ENCODE assay signal across 1 cellular context in the genomic region with DNA sequence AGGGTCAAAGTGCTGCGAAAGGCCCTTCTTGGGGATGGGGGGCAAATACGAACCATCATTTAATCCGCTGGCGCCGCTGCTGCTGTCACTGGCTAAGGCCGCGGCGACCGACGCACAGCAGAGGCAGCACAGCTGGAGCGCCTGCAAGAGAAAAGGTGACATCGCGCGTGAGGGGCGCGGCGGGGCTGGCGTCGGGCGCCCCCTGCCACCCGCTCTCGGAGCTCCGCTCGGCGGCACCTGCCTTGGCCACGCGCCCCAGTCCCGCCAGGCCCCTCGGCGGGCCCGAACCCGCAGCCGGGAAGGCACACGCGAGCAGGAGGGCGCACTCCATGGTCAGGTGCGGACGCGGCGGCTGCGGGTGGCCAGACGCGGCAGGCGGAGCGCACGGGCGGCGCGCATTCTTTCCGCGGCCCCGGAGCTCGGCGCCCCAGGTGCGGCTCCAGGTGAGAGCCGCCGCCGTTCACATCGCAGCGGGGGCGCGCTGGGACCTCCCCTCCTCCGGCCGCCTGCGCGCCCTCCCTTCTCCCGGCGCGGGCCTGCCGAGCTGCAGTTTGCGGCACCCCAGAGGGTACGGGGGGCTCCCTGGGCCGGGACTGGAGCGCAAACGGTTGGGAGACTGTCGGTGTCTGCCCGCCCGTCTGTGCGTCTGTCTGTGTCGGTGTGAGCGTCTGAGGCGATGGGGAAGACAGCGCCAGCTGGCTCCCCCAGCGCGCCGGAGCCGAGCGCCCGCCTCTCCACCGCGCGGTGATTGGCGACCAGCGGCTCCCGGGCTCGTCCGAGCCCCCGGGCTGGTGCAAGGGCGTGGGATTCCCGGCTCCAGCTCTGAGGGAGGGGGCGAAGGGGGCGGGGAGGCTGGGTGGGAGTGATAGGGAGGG.
TF ChIP-seq lines count a peak whose summit lies in the region.

A gene with protein sequence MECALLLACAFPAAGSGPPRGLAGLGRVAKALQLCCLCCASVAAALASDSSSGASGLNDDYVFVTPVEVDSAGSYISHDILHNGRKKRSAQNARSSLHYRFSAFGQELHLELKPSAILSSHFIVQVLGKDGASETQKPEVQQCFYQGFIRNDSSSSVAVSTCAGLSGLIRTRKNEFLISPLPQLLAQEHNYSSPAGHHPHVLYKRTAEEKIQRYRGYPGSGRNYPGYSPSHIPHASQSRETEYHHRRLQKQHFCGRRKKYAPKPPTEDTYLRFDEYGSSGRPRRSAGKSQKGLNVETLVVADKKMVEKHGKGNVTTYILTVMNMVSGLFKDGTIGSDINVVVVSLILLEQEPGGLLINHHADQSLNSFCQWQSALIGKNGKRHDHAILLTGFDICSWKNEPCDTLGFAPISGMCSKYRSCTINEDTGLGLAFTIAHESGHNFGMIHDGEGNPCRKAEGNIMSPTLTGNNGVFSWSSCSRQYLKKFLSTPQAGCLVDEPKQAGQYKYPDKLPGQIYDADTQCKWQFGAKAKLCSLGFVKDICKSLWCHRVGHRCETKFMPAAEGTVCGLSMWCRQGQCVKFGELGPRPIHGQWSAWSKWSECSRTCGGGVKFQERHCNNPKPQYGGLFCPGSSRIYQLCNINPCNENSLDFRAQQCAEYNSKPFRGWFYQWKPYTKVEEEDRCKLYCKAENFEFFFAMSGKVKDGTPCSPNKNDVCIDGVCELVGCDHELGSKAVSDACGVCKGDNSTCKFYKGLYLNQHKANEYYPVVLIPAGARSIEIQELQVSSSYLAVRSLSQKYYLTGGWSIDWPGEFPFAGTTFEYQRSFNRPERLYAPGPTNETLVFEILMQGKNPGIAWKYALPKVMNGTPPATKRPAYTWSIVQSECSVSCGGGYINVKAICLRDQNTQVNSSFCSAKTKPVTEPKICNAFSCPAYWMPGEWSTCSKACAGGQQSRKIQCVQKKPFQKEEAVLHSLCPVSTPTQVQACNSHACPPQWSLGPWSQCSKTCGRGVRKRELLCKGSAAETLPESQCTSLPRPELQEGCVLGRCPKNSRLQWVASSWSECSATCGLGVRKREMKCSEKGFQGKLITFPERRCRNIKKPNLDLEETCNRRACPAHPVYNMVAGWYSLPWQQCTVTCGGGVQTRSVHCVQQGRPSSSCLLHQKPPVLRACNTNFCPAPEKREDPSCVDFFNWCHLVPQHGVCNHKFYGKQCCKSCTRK (N-terminal part only) (minus strand): TSS at position 670 of the 875 bp plus-strand sequence. CDS start 339 bp downstream, at position 331.

TF ChIP-seq in GM12878, 131 proteins besides CTCF, POLR2A, EP300 and RAD21:
- TF ChIP-seq HSF1 (IDR thresholded peaks at IDR 0.05; ENCODE audit: low read depth, low read length), result no peak
- TF ChIP-seq SUZ12 (IDR thresholded peaks at IDR 0.05; ENCODE audit: unreplicated experiment), result peak; percentile 21
- TF ChIP-seq EZH2 (IDR thresholded peaks at IDR 0.05; ENCODE audit: borderline replicate concordance, control insufficient read depth, low read depth, low read length), result no peak
- TF ChIP-seq SMC3 (IDR thresholded peaks at IDR 0.05; ENCODE audit: borderline replicate concordance, low read length), result no peak
- peak; percentile 44 for TF ChIP-seq HDAC6 (IDR thresholded peaks at IDR 0.05; ENCODE audit: unreplicated experiment)
